In genomic region chr7:57375783-57376182, GRCh38 we compare ENCODE assay signal across 16 cellular contexts.
DNase-seq lines count a peak whose midpoint lies in the region; FAIRE-seq and TF ChIP-seq lines count a peak whose summit lies in the region.
"Had no signal": no experiment of that assay in that cellular context is flagged by ENCODE, and none has a peak within 500 bp of the region (broad histone marks: within the 10 kb centered on the region; RNA-seq: fewer than 3 reads in every experiment).

No MANE protein-coding gene starts in this region.

- peaks cover 71% of the 10 kb centered on the region for H3K9me3 Mint-ChIP-seq in mesothelial cell of epicardium

- peak; percentile 2 for DNase-seq in OCI-M1 (lab: John Stamatoyannopoulos, UW)
- DNase-seq in spleen: no peak
- DNase-seq in mesothelial cell of epicardium (ENCODE audit: low spot score in 2 of 2, unreplicated experiment in 2 of 2): no peak
- no peak for DNase-seq in middle frontal gyrus (ENCODE audit: extremely low spot score, low spot score)
- no peak for DNase-seq in ecto neural progenitor cell (ENCODE audit: low spot score)
- DNase-seq: ACHN; Calu3; CD4-positive, CD25-positive, alpha-beta regulatory T cell; DMS 273 treated with DMSO at 0.1 percent for 48 hours; H9 had no signal

- H3K27me3 ChIP-seq in liver (ENCODE audit: control insufficient read depth in 4 of 4, insufficient read depth in 4 of 4, low read length in 3 of 4) (no peaks in the 10 kb centered on the region), spleen (replicated peaks in 1 of 7) (no peaks in the 10 kb centered on the region)
- H3K27me3 ChIP-seq: BLaER1 treated with 17β-estradiol and CSF1 and Interleukin-3, amounts not matched to agents 10 nM and 100 nM had no signal

- FAIRE-seq in islet of Langerhans (lab: Jason Lieb, UNC): peak; percentile 17
- FAIRE-seq: GM12878, GM18507 had no signal

- H3K27ac Mint-ChIP-seq in mesothelial cell of epicardium: no peak overlapping the region
- H3K27ac Mint-ChIP-seq: CD4-positive, CD25-positive, alpha-beta regulatory T cell; GM23338; H9 had no signal

- H3K4me3 Mint-ChIP-seq in mesothelial cell of epicardium: no peak overlapping the region
- H3K4me3 Mint-ChIP-seq: CD4-positive, CD25-positive, alpha-beta regulatory T cell; GM23338; H9 had no signal

- no peak for TF ChIP-seq RAD21 in liver (IDR thresholded peaks at IDR 0.05)

- intact Hi-C loops in spleen (cut with DNase I; ENCODE audit: low total_unique reads): no loop called here

- no peak overlapping the region for H3K27ac ChIP-seq in liver (ENCODE audit: low read depth in 1 of 2, low read length in 2 of 2)
- peak overlapping the region in 7 of 8 donors; percentile 43 to 82 (median 70) for H3K27ac ChIP-seq in spleen
- H3K27ac ChIP-seq: BLaER1 treated with 17β-estradiol and CSF1 and Interleukin-3, amounts not matched to agents 10 nM and 100 nM had no signal

- H3K9me3 ChIP-seq in liver (ENCODE audit: control insufficient read depth in 4 of 4, low read length in 3 of 4) (peaks cover 0 to 2% (median 0%) of the 10 kb centered on the region in 4 donors), spleen (peaks cover 0 to 96% (median 59%) of the 10 kb centered on the region in 8 donors)

- TF ChIP-seq CTCF in liver (IDR thresholded peaks at IDR 0.05; ENCODE audit: low read depth, low read length, missing input control) (no peak), spleen (IDR thresholded peaks at IDR 0.05 in 8 of 11, conservative IDR thresholded peaks at IDR 0.05 in 3 of 11) (no peak), mesothelial cell of epicardium (IDR thresholded peaks at IDR 0.05; ENCODE audit: unreplicated experiment) (no peak)

- no peaks in the 10 kb centered on the region for H3K36me3 ChIP-seq in liver (ENCODE audit: control insufficient read depth in 4 of 4, insufficient read depth in 3 of 4, low read depth in 1 of 4, low read length in 3 of 4)
- no peaks in the 10 kb centered on the region for H3K36me3 ChIP-seq in spleen
- H3K36me3 ChIP-seq: BLaER1 treated with 17β-estradiol and CSF1 and Interleukin-3, amounts not matched to agents 10 nM and 100 nM had no signal

- H3K27me3 Mint-ChIP-seq in mesothelial cell of epicardium (ENCODE audit: low read depth): no peaks in the 10 kb centered on the region
- H3K27me3 Mint-ChIP-seq: CD4-positive, CD25-positive, alpha-beta regulatory T cell had no signal

- no peaks in the 10 kb centered on the region for H3K4me1 Mint-ChIP-seq in mesothelial cell of epicardium
- H3K4me1 Mint-ChIP-seq: CD4-positive, CD25-positive, alpha-beta regulatory T cell; GM23338; H9 had no signal

- WGBS in liver: 21% methylated on average over 2 of the region's 2 CpGs
- 47 to 81% (median 53%) methylated on average over 2 of the region's 2 CpGs for WGBS in spleen, 5 donors

- H3K4me3 ChIP-seq in liver (ENCODE audit: low read depth in 1 of 3, low read length in 3 of 3): no peak overlapping the region
- no peak overlapping the region for H3K4me3 ChIP-seq in spleen
- H3K4me3 ChIP-seq: BLaER1 treated with 17β-estradiol and CSF1 and Interleukin-3, amounts not matched to agents 10 nM and 100 nM; GM12878; GM23338 had no signal

- peaks cover 9% of the 10 kb centered on the region for H3K36me3 Mint-ChIP-seq in mesothelial cell of epicardium
- H3K36me3 Mint-ChIP-seq: CD4-positive, CD25-positive, alpha-beta regulatory T cell had no signal

- H3K9ac ChIP-seq in liver (ENCODE audit: low read depth in 1 of 2, low read length in 2 of 2): no peak overlapping the region
- H3K9ac ChIP-seq: BLaER1 treated with 17β-estradiol and CSF1 and Interleukin-3, amounts not matched to agents 10 nM and 100 nM had no signal

- H3K4me1 ChIP-seq in liver (ENCODE audit: control insufficient read depth in 4 of 4, insufficient read depth in 4 of 4, low read length in 3 of 4) (peaks cover 0 to 18% (median 9%) of the 10 kb centered on the region in 4 donors), spleen (no peaks in the 10 kb centered on the region)
- H3K4me1 ChIP-seq: BLaER1 treated with 17β-estradiol and CSF1 and Interleukin-3, amounts not matched to agents 10 nM and 100 nM had no signal

- no peak for TF ChIP-seq POLR2A in spleen (IDR thresholded peaks at IDR 0.05)

TF ChIP-seq in liver, 16 proteins besides CTCF, POLR2A, EP300 and RAD21:
- peak; percentile 89 for TF ChIP-seq FOXA2 (IDR thresholded peaks at IDR 0.05)
- TF ChIP-seq GABPA (IDR thresholded peaks at IDR 0.05 in 1 of 2, conservative IDR thresholded peaks at IDR 0.05 in 1 of 2): peak in 1 of 2 donors; percentile 36
- TF ChIP-seq RXRA (IDR thresholded peaks at IDR 0.05): peak in 1 of 2 donors; percentile 62
- TF ChIP-seq EGR1 (IDR thresholded peaks at IDR 0.05; ENCODE audit: low read depth in 2 of 2): no peak
- peak in 1 of 2 donors; percentile 63 for TF ChIP-seq HNF4A (conservative IDR thresholded peaks at IDR 0.05)
- TF ChIP-seq JUND (IDR thresholded peaks at IDR 0.05): peak in 1 of 2 donors; percentile 20
- TF ChIP-seq ATF3 (IDR thresholded peaks at IDR 0.05): no peak
- TF ChIP-seq YY1 (IDR thresholded peaks at IDR 0.05): peak; percentile 38
- TF ChIP-seq REST (IDR thresholded peaks at IDR 0.05): no peak
- TF ChIP-seq ZBTB33 (IDR thresholded peaks at IDR 0.05): no peak
- peak; percentile 84 for TF ChIP-seq FOXA1 (IDR thresholded peaks at IDR 0.05)
- TF ChIP-seq NR2F2 (IDR thresholded peaks at IDR 0.05): no peak
- no peak for TF ChIP-seq MAX (IDR thresholded peaks at IDR 0.05)
- TF ChIP-seq HNF4G (IDR thresholded peaks at IDR 0.05): no peak
- no peak for TF ChIP-seq SP1 (IDR thresholded peaks at IDR 0.05)

Comparison
In these comparisons a context has a peak if more than half of its experiments do, and no peak if none do; other contexts are left out.
1. H3K27ac ChIP-seq: peak in spleen (7 of 8); none in liver (0 of 2).